8 cellular contexts compared by ENCODE assay signal in genomic region chr16:30656974-30657865, GRCh38. TPM values are rescaled to one million over a fixed set of nuclear protein-coding genes. Genes with fewer than 3 reads are reported as not detected.
DNase-seq lines count a peak whose midpoint lies in the region; ATAC-seq and TF ChIP-seq lines count a peak whose summit lies in the region.

No MANE protein-coding gene starts in this region.

- TF ChIP-seq POLR2A in thyroid gland (IDR thresholded peaks at IDR 0.05) = peak in 1 of 2 donors; percentile 20

- peak overlapping the region; percentile 50 to 81 (median 76) for H3K9ac ChIP-seq in BLaER1 treated with 17β-estradiol and CSF1 and Interleukin-3, amounts not matched to agents 10 nM and 100 nM

- in situ Hi-C loops in GM13976 (cut with MboI; ENCODE audit: low sequenced_read_pairs, unreplicated experiment) = no loop called here

- no peaks in the 10 kb centered on the region for H3K9me3 ChIP-seq in BLaER1 treated with 17β-estradiol and CSF1 and Interleukin-3, amounts not matched to agents 10 nM and 100 nM (replicated peaks in 1 of 11)
- H3K9me3 ChIP-seq in thyroid gland = no peaks in the 10 kb centered on the region

- no peaks in the 10 kb centered on the region for H3K9me3 Mint-ChIP-seq in activated naive CD8-positive, alpha-beta T cell treated with anti-CD3 and anti-CD28 coated beads, Interleukin-2, amount 50 U/mL, for 24 hours

- H4K20me1 ChIP-seq in BLaER1 treated with 17β-estradiol and CSF1 and Interleukin-3, amounts not matched to agents 10 nM and 100 nM = peaks cover 15 to 39% (median 26%) of the 10 kb centered on the region in 11 experiments

- H3K36me3 Mint-ChIP-seq in activated naive CD8-positive, alpha-beta T cell treated with anti-CD3 and anti-CD28 coated beads, Interleukin-2, amount 50 U/mL, for 24 hours (ENCODE audit: low read depth) = peaks cover 62% of the 10 kb centered on the region

- H3K27ac ChIP-seq in BLaER1 treated with 17β-estradiol and CSF1 and Interleukin-3, amounts not matched to agents 10 nM and 100 nM = peak overlapping the region; percentile 39 to 100 (median 68); a peak in 21 of 22 replicates
- H3K27ac ChIP-seq in layer of hippocampus (ENCODE audit: low read depth, low read length) (peak overlapping the region; percentile 86), thyroid gland (peak overlapping the region; percentile 40 to 82 (median 64))

- WGBS in thyroid gland, 2 donors = 26 to 27% methylated on average over 31 to 32 of the region's 32 CpGs

- H3K4me1 Mint-ChIP-seq in activated naive CD8-positive, alpha-beta T cell treated with anti-CD3 and anti-CD28 coated beads, Interleukin-2, amount 50 U/mL, for 24 hours = peaks cover 49% of the 10 kb centered on the region

- no peaks in the 10 kb centered on the region for H3K27me3 Mint-ChIP-seq in activated naive CD8-positive, alpha-beta T cell treated with anti-CD3 and anti-CD28 coated beads, Interleukin-2, amount 50 U/mL, for 24 hours

- H3K4me1 ChIP-seq in BLaER1 treated with 17β-estradiol and CSF1 and Interleukin-3, amounts not matched to agents 10 nM and 100 nM = peaks cover 34 to 62% (median 40%) of the 10 kb centered on the region in 10 experiments
- peaks cover 29 to 33% of the 10 kb centered on the region in 2 donors for H3K4me1 ChIP-seq in thyroid gland

- no peak for ATAC-seq in activated naive CD8-positive, alpha-beta T cell treated with anti-CD3 and anti-CD28 coated beads, Interleukin-2, amount 50 U/mL, for 24 hours
- ATAC-seq in GM19463 (IDR thresholded peaks at IDR 0.05; ENCODE audit: unreplicated experiment) (no peak), GM21786 (IDR thresholded peaks at IDR 0.05; ENCODE audit: unreplicated experiment) (no peak)

- H3K4me3 ChIP-seq in BLaER1 treated with 17β-estradiol and CSF1 and Interleukin-3, amounts not matched to agents 10 nM and 100 nM = peak overlapping the region; percentile 44 to 69 (median 56)
- peak overlapping the region in 1 of 3 donors; percentile 43 for H3K4me3 ChIP-seq in thyroid gland (replicated peaks in 1 of 3)

- peak overlapping the region; percentile 83 for H3K4me3 Mint-ChIP-seq in activated naive CD8-positive, alpha-beta T cell treated with anti-CD3 and anti-CD28 coated beads, Interleukin-2, amount 50 U/mL, for 24 hours

- H3K27ac Mint-ChIP-seq in activated naive CD8-positive, alpha-beta T cell treated with anti-CD3 and anti-CD28 coated beads, Interleukin-2, amount 50 U/mL, for 24 hours = peak overlapping the region; percentile 86

- H3K27me3 ChIP-seq in BLaER1 treated with 17β-estradiol and CSF1 and Interleukin-3, amounts not matched to agents 10 nM and 100 nM = no peaks in the 10 kb centered on the region
- H3K27me3 ChIP-seq in layer of hippocampus (ENCODE audit: control insufficient read depth, insufficient read depth, low read length) = no peaks in the 10 kb centered on the region
- no peaks in the 10 kb centered on the region for H3K27me3 ChIP-seq in thyroid gland

- peak overlapping the region; percentile 71 to 96 (median 90) for H3K4me2 ChIP-seq in BLaER1 treated with 17β-estradiol and CSF1 and Interleukin-3, amounts not matched to agents 10 nM and 100 nM

- no peak for TF ChIP-seq CTCF in thyroid gland (IDR thresholded peaks at IDR 0.05)
- TF ChIP-seq CTCF in GM13976 (IDR thresholded peaks at IDR 0.05; ENCODE audit: borderline replicate concordance, control extremely low read depth, extremely low read depth, insufficient read depth, missing control alignments) = no peak

- DNase-seq in HK-2 (ENCODE audit: unreplicated experiment) = peak; percentile 34
- DNase-seq in activated naive CD8-positive, alpha-beta T cell treated with anti-CD3 and anti-CD28 coated beads, Interleukin-2, amount 50 U/mL, for 24 hours = no peak
- peak; percentile 64 to 66 for DNase-seq in thyroid gland
- no peak for DNase-seq in GM13976 (ENCODE audit: low spot score)

- H3K36me3 ChIP-seq in BLaER1 treated with 17β-estradiol and CSF1 and Interleukin-3, amounts not matched to agents 10 nM and 100 nM = peaks cover 37 to 65% (median 57%) of the 10 kb centered on the region in 11 experiments
- H3K36me3 ChIP-seq in thyroid gland = peaks cover 45 to 48% of the 10 kb centered on the region in 2 donors

- intact Hi-C loops in thyroid gland (cut with DNase I) = no loop called here

RNA-seq across cellular contexts. Expression of gene FBRS, which starts 1.0 kb away (rescaled TPM):
- total RNA-seq in thyroid gland = 10 to 100 TPM; 35.6 to 56.8 (median 42.1) TPM

RNA-seq across cellular contexts. Expression of gene PRR14, which starts 6.5 kb away (rescaled TPM):
- total RNA-seq in thyroid gland = 10 to 100 TPM; 26.5 to 44.7 (median 34.7) TPM

RNA-seq across cellular contexts. Expression of gene SRCAP, which starts 41.8 kb away (rescaled TPM):
- total RNA-seq in thyroid gland = 10 to 100 TPM; 32.9 to 57.7 (median 50.7) TPM

RNA-seq across cellular contexts. Expression of gene ZNF689, which starts 47.0 kb away (rescaled TPM):
- 10 to 100 TPM in 3 of 4 donors, 1 to 10 TPM in 1; 9.7 to 14.7 (median 11.8) TPM for total RNA-seq in thyroid gland

Comparison
In these comparisons a context has a peak if more than half of its experiments do, and no peak if none do; other contexts are left out.
1. DNase-seq: peak in HK-2 (single experiment) and thyroid gland (2 of 2); none in activated naive CD8-positive, alpha-beta T cell treated with anti-CD3 and anti-CD28 coated beads, Interleukin-2, amount 50 U/mL, for 24 hours (single experiment) and GM13976 (single experiment).
2. Peak in every context shown above with its lines, with median percentiles within 50 percentile points of each other: H3K27ac ChIP-seq.